Comparison of ENCODE assay signal across 6 cellular contexts in the genomic region with DNA sequence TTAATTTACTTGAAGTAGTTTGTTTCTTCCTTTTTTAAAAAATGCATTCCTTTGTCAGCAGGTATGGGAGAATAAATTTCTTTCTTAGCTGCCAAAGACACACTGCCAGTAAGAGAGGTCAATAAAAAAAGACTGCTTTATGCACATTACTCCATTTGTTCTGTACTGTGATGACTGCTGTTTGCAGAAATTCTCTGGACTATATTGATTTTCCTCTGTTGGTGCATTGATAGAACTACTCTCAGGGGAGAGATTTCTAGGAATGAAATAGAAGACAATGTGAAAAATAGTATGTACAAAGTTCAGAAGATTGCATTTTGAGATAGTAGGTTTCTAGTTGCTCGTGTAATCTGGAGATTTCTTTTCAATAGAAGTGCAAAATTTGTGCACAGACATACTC. TPM values are rescaled to one million over a fixed set of nuclear protein-coding genes. Genes with fewer than 3 reads are reported as not detected.
"Had no signal": no experiment of that assay in that cellular context is flagged by ENCODE, and none has a peak within 500 bp of the region (broad histone marks: within the 10 kb centered on the region; RNA-seq: fewer than 3 reads in every experiment).

No MANE protein-coding gene starts in this region.

RNA-seq across cellular contexts. Expression of a gene that starts 7.6 kb away (rescaled TPM):
- total RNA-seq: activated B cell treated with CpG ODN at 0.5 μM for 24 hours; activated CD4-positive, alpha-beta memory T cell treated with anti-CD3 and anti-CD28 coated beads, Interleukin-2, amount 10 ng/mL, durations not matched to agents 7 days and 5 days; activated CD4-positive, alpha-beta T cell treated with anti-CD3 and anti-CD28 coated beads, Interleukin-2, amount 10 ng/mL, durations not matched to agents 7 days and 5 days; T-helper 17 cell; WTC11 had no signal

RNA-seq across cellular contexts. Expression of a gene that starts 11.4 kb away (rescaled TPM):
- total RNA-seq: activated CD8-positive, alpha-beta memory T cell treated with anti-CD3 and anti-CD28 coated beads, Interleukin-2, amount 10 ng/mL, durations not matched to agents 7 days and 5 days had no signal
